19 cellular contexts compared by ENCODE assay signal in genomic region chr13:48954086-48954485, GRCh38. TPM values are rescaled to one million over a fixed set of nuclear protein-coding genes. Genes with fewer than 3 reads are reported as not detected.
DNase-seq lines count a peak whose midpoint lies in the region; ATAC-seq and TF ChIP-seq lines count a peak whose summit lies in the region.
"Had no signal": no experiment of that assay in that cellular context is flagged by ENCODE, and none has a peak within 500 bp of the region (broad histone marks: within the 10 kb centered on the region; RNA-seq: fewer than 3 reads in every experiment).

No MANE protein-coding gene starts in this region.

- H3K9me3 ChIP-seq in SK-N-SH (no peaks in the 10 kb centered on the region), neuron (ENCODE audit: low read length) (no peaks in the 10 kb centered on the region)
- H3K9me3 ChIP-seq: BLaER1, MG63, stomach had no signal

- 68% methylated on average over 6 of the region's 6 CpGs for WGBS in SK-N-SH (ENCODE audit: low lambda C conversion rate)

- H3K9me2 ChIP-seq in SK-N-SH: no peaks in the 10 kb centered on the region

- H3K4me3 Mint-ChIP-seq in HFFc6: 0 out of 2 replicates have a peak overlapping the region, but pooled peaks have one; percentile 9
- H3K4me3 Mint-ChIP-seq: activated CD4-positive, alpha-beta T cell treated with anti-CD3 and anti-CD28 coated beads for 36 hours; naive thymus-derived CD4-positive, alpha-beta T cell had no signal

- peak; percentile 16 for DNase-seq in HFFc6
- DNase-seq in SK-N-SH: no peak
- no peak for DNase-seq in epithelial cell of prostate (ENCODE audit: low read depth, low spot score)
- DNase-seq in middle frontal gyrus (ENCODE audit: extremely low spot score, low spot score): no peak
- DNase-seq in SIG-M5 treated with dmso at 0.1 percent for 504 hours (lab: John Stamatoyannopoulos, UW; ENCODE audit: unreplicated experiment): no peak
- no peak for DNase-seq in pons (ENCODE audit: low spot score)
- DNase-seq: activated CD4-positive, alpha-beta T cell treated with anti-CD3 and anti-CD28 coated beads for 36 hours; activated T-cell treated with anti-CD3 and anti-CD28 coated beads, Interleukin-2, amount 50 U/mL, for 1 hour; DND-41; kidney glomerular epithelial cell; MG63; naive thymus-derived CD4-positive, alpha-beta T cell; NCI-H2227 treated with DMSO at 0.1 percent for 48 hours; stomach had no signal

- no peak overlapping the region for H3K9ac ChIP-seq in SK-N-SH
- H3K9ac ChIP-seq: BLaER1 had no signal

- no peak overlapping the region for H3K4me3 ChIP-seq in SK-N-SH (ENCODE audit: low read depth in 2 of 2, low read length in 1 of 2)
- peak overlapping the region; percentile 16 for H3K4me3 ChIP-seq in neuron (ENCODE audit: low read length)
- H3K4me3 ChIP-seq: BLaER1, MG63, skin epidermis, stomach had no signal

- H3K79me2 ChIP-seq in SK-N-SH (ENCODE audit: insufficient read depth): no peaks in the 10 kb centered on the region

- H3K27me3 Mint-ChIP-seq in HFFc6 (ENCODE audit: insufficient read depth): no peaks in the 10 kb centered on the region

- no peak for TF ChIP-seq CTCF in HFFc6 (IDR thresholded peaks at IDR 0.05)
- no peak for TF ChIP-seq CTCF in SK-N-SH (IDR thresholded peaks at IDR 0.05)

- no peaks in the 10 kb centered on the region for H4K20me1 ChIP-seq in SK-N-SH (ENCODE audit: insufficient read depth)
- H4K20me1 ChIP-seq: BLaER1 had no signal

- H3K9me3 Mint-ChIP-seq in HFFc6: no peaks in the 10 kb centered on the region
- H3K9me3 Mint-ChIP-seq: naive thymus-derived CD4-positive, alpha-beta T cell had no signal

- CTCF ChIA-PET in SK-N-SH (lab: Yijun Ruan, JAX): interaction anchor here (1.1 to 1.9 kb wide), 2 partner anchors 13 to 373 kb away, joined by 3 to 5 read pairs; no protein-coding TSS in a partner anchor

- H3K4me1 ChIP-seq in SK-N-SH (ENCODE audit: control insufficient read depth in 1 of 2, insufficient read depth in 2 of 2, low read depth in 1 of 2, low read length in 1 of 2) (peaks cover 0 to 5% of the 10 kb centered on the region in 2 experiments; a peak in 3 of 4 replicates), neuron (ENCODE audit: insufficient read depth, low read length) (peaks cover 12% of the 10 kb centered on the region)
- H3K4me1 ChIP-seq: BLaER1 had no signal

- TF ChIP-seq EP300 in SK-N-SH (IDR thresholded peaks at IDR 0.05; ENCODE audit: borderline replicate concordance in 1 of 2, low read depth in 1 of 2, low read length in 1 of 2): no peak

- peak overlapping the region; percentile 12; the same call in 1 of the 2 replicates for H2AFZ ChIP-seq in SK-N-SH (ENCODE audit: low read depth)
- peak overlapping the region; percentile 99 for H2AFZ ChIP-seq in neuron (ENCODE audit: low read depth, low read length)

- H3K27me3 ChIP-seq in SK-N-SH (ENCODE audit: insufficient read depth) (no peaks in the 10 kb centered on the region), neuron (ENCODE audit: insufficient read depth, low read length) (no peaks in the 10 kb centered on the region)
- H3K27me3 ChIP-seq: BLaER1, stomach had no signal

- H3K27ac Mint-ChIP-seq in HFFc6: peak overlapping the region; percentile 32; the same call in 1 of the 2 replicates
- H3K27ac Mint-ChIP-seq: activated CD4-positive, alpha-beta T cell treated with anti-CD3 and anti-CD28 coated beads for 36 hours; naive thymus-derived CD4-positive, alpha-beta T cell had no signal

- no peaks in the 10 kb centered on the region for H3F3A ChIP-seq in SK-N-SH (replicated peaks; ENCODE audit: insufficient read depth)

- no peak overlapping the region for H3K4me2 ChIP-seq in SK-N-SH
- H3K4me2 ChIP-seq: BLaER1 had no signal

- H3K36me3 ChIP-seq in SK-N-SH (replicated peaks in 1 of 2; ENCODE audit: control insufficient read depth in 1 of 2, insufficient read depth in 2 of 2, low read length in 1 of 2): no peaks in the 10 kb centered on the region
- no peaks in the 10 kb centered on the region for H3K36me3 ChIP-seq in neuron (ENCODE audit: insufficient read depth, low read length)
- H3K36me3 ChIP-seq: BLaER1, MG63, stomach had no signal

- ATAC-seq in HG02885 (IDR thresholded peaks at IDR 0.05; ENCODE audit: poor library complexity, unreplicated experiment): no peak
- ATAC-seq: activated CD4-positive, alpha-beta T cell treated with anti-CD3 and anti-CD28 coated beads for 36 hours; naive thymus-derived CD4-positive, alpha-beta T cell had no signal

- H3K4me1 Mint-ChIP-seq in HFFc6 (ENCODE audit: low read depth): peaks cover 26% of the 10 kb centered on the region
- H3K4me1 Mint-ChIP-seq: activated CD4-positive, alpha-beta T cell treated with anti-CD3 and anti-CD28 coated beads for 36 hours had no signal

- peak overlapping the region in 1 of 2 experiments; percentile 19; a peak in 1 of 4 replicates for H3K27ac ChIP-seq in SK-N-SH (ENCODE audit: low read depth in 2 of 2, low read length in 1 of 2)
- H3K27ac ChIP-seq in epithelial cell of prostate: peak overlapping the region; percentile 29
- H3K27ac ChIP-seq: BLaER1, HL-60, skin epidermis, stomach had no signal

- POLR2A ChIA-PET in SK-N-SH (lab: Yijun Ruan, JAX): no interaction called here

- no peaks in the 10 kb centered on the region for H3K36me3 Mint-ChIP-seq in HFFc6 (ENCODE audit: low read depth)
- H3K36me3 Mint-ChIP-seq: naive thymus-derived CD4-positive, alpha-beta T cell had no signal

- TF ChIP-seq RAD21 in SK-N-SH (IDR thresholded peaks at IDR 0.05; ENCODE audit: low read length): no peak

TF ChIP-seq in SK-N-SH, 30 proteins besides CTCF, POLR2A, EP300 and RAD21:
- no peak for TF ChIP-seq NFIC (IDR thresholded peaks at IDR 0.05; ENCODE audit: borderline replicate concordance)
- 0 out of 2 replicates have a peak, but pooled peaks have one; percentile 8 for TF ChIP-seq FOSL2 (IDR thresholded peaks at IDR 0.05; ENCODE audit: borderline replicate concordance, low read depth)
- TF ChIP-seq RCOR1 (IDR thresholded peaks at IDR 0.05; ENCODE audit: low read length): no peak
TF ChIP-seq in SK-N-SH: peak in this region for 1.

RNA-seq across cellular contexts. Expression of gene FNDC3A, which starts 21.6 kb away (rescaled TPM):
- 10 to 100 TPM; 60.3 to 73.8 (median 67.9) TPM for total RNA-seq in HFFc6 (2021; fragmentation: NEBNext Ultra II Directional; extraction: Animal tissue kit (Norgen Biotek cat#: 25700))
- 27.7 and 37.7 TPM in 2 replicates for polyA plus RNA-seq in SK-N-SH (2012; rRNA removed)
- polyA plus RNA-seq in SK-N-SH (2012; cell fraction: cytosol; rRNA removed): 33.6 and 36.5 TPM in 2 replicates
- polyA plus RNA-seq in SK-N-SH (2012; cell fraction: nucleus; rRNA removed): 21.3 and 56.2 TPM in 2 replicates
